ENCODE assay signal across 20 cellular contexts in the genomic region with DNA sequence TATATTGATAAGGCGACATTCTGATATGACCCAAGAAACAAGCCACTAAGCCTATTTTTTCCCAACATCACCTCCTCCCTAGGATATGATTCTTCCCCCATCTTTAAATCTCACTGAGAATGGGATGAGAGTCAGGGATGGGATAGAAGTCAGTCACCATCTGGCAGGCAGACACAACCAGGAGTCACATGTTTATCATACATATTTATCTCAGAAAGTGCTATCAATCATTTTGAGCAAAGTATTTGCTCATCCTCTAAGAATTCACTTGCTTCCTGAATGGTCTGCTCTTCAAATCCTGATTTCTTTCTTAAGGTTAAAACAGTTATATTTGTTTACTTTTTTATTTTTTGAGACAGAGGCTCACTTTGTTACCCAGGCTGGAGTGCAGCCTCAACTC. TPM values are rescaled to one million over a fixed set of nuclear protein-coding genes. Genes with fewer than 3 reads are reported as not detected.
"Had no signal": no experiment of that assay in that cellular context is flagged by ENCODE, and none has a peak within 500 bp of the region (broad histone marks: within the 10 kb centered on the region; RNA-seq: fewer than 3 reads in every experiment).

No MANE protein-coding gene starts in this region.

- H3K4me1 ChIP-seq: ascending aorta had no signal

- DNase-seq: activated CD4-positive, alpha-beta T cell treated with anti-CD3 and anti-CD28 coated beads for 4 hours; activated CD8-positive, alpha-beta memory T cell treated with anti-CD3 and anti-CD28 coated beads, Interleukin-2, amount 50 U/mL, for 4 hours; activated CD8-positive, alpha-beta T cell treated with anti-CD3 and anti-CD28 coated beads for 36 hours; activated T-cell treated with anti-CD3 and anti-CD28 coated beads, Interleukin-2, amount 50 U/mL, for 72 hours; amniotic stem cell; NCI-H1048; NCI-H1417; NCI-H2029 treated with DMSO at 0.1 percent for 48 hours; NCI-H526; NCI-H82; NK-92 treated with Interleukin-12 subunit alpha and Interleukin-12 subunit beta, amount 100 ng/mL, for 24 hours; OCI-M1; RPMI8226 had no signal

- ATAC-seq: activated CD4-positive, CD25-positive, alpha-beta regulatory T cell treated with anti-CD3 and anti-CD28 coated beads, Interleukin-2, amount 50 U/mL, for 24 hours; activated CD8-positive, alpha-beta T cell treated with anti-CD3 and anti-CD28 coated beads for 36 hours; activated T-cell treated with anti-CD3 and anti-CD28 coated beads, Interleukin-2, amount 50 U/mL, for 72 hours; Panc1; Right ventricle myocardium inferior had no signal

- H3K36me3 ChIP-seq: ascending aorta had no signal

- H3K27me3 ChIP-seq: ascending aorta had no signal

- H3K27ac ChIP-seq: ascending aorta had no signal

- H3K4me3 ChIP-seq: ascending aorta had no signal

- H3K9me3 ChIP-seq: ascending aorta had no signal

RNA-seq across cellular contexts. Expression of a gene that starts 20.4 kb away (rescaled TPM):
- total RNA-seq: activated CD8-positive, alpha-beta T cell treated with anti-CD3 and anti-CD28 coated beads for 36 hours; activated T-cell treated with anti-CD3 and anti-CD28 coated beads, Interleukin-2, amount 50 U/mL, for 72 hours; ascending aorta; LHCN-M2; NCI-H460; Right ventricle myocardium inferior had no signal

RNA-seq across cellular contexts. Expression of a gene that starts 20.5 kb away (rescaled TPM):
- total RNA-seq: ascending aorta, LHCN-M2, M059J had no signal
